In the genomic region with DNA sequence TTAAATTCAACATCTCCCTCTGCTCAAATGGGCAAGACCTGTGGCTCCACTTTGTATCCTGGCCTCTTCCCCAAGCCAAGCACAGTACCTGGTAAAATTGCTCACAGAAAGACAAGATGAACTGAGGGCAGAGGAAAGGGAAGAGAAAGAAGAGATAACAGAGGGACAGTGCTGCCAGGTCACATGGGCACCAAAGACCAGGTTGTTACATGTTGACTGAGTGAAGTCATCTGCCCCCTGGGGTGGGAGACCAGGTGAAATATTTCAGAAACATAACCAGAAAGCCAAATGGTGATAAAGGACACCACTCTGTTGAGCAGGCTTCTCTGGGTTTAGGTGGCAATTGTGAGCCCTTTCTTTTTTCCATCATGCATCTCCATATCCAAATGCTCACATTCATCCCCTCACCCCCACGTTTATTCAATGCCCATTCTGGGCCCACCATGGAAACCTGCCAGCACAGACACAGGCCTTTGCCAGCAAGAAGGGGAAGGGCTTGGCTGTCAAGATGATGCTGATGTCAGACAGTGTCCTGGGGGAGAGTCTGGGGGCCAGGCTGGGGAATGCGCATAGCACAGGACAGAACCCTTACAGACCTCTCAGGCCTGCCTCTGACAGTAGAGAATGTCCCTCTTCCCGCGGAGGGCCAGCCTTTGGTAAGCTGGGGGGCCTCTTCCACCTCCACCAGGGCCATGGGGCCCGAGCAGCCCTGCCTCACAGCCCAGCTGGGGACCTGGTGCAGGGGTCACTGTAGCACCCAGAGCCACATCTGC, we compare ENCODE assay signal across 21 cellular contexts.
"Had no signal": no experiment of that assay in that cellular context is flagged by ENCODE, and none has a peak within 500 bp of the region (broad histone marks: within the 10 kb centered on the region; RNA-seq: fewer than 3 reads in every experiment).

No MANE protein-coding gene starts in this region.

- H3K27ac Mint-ChIP-seq: activated CD4-positive, alpha-beta T cell treated with anti-CD3 and anti-CD28 coated beads, Interleukin-2, amount 10 ng/mL, durations not matched to agents 24 days and 14 days; activated naive CD8-positive, alpha-beta T cell; memory B cell; natural killer cell treated with Interleukin-12 subunit alpha and Interleukin-12 subunit beta and Interleukin-15 and Interleukin-18, amount 100 ng/mL, for 72 hours had no signal

- H3K4me1 ChIP-seq: upper lobe of left lung had no signal

- H3K36me3 ChIP-seq: ovary had no signal

- ATAC-seq: left colon; natural killer cell treated with Interleukin-12 subunit alpha and Interleukin-12 subunit beta and Interleukin-15 and Interleukin-18, amount 100 ng/mL, for 72 hours; stimulated activated naive CD8-positive, alpha-beta T cell treated with anti-CD3 and anti-CD28 coated beads, Interleukin-15, Interleukin-2, amounts not matched to agents 100 U/mL and 50 U/mL, for 24 hours had no signal

- H3K27me3 Mint-ChIP-seq: activated CD4-positive, alpha-beta T cell treated with anti-CD3 and anti-CD28 coated beads, Interleukin-2, amount 10 ng/mL, durations not matched to agents 24 days and 14 days; activated naive CD8-positive, alpha-beta T cell; memory B cell; natural killer cell treated with Interleukin-12 subunit alpha and Interleukin-12 subunit beta and Interleukin-15 and Interleukin-18, amount 100 ng/mL, for 72 hours had no signal

- H3K9me3 Mint-ChIP-seq: activated CD4-positive, alpha-beta T cell treated with anti-CD3 and anti-CD28 coated beads, Interleukin-2, amount 10 ng/mL, durations not matched to agents 24 days and 14 days; memory B cell; natural killer cell treated with Interleukin-12 subunit alpha and Interleukin-12 subunit beta and Interleukin-15 and Interleukin-18, amount 100 ng/mL, for 72 hours had no signal

- H3K27me3 ChIP-seq: brain microvascular endothelial cell, dorsolateral prefrontal cortex, heart left ventricle, ovary, suprapubic skin, upper lobe of left lung had no signal

- H3K27ac ChIP-seq: brain microvascular endothelial cell, heart left ventricle, ovary, suprapubic skin, upper lobe of left lung, VCaP had no signal

- DNase-seq: activated CD4-positive, alpha-beta T cell treated with anti-CD3 and anti-CD28 coated beads, Interleukin-2, amount 10 ng/mL, durations not matched to agents 24 days and 14 days; activated gamma-delta T cell; activated T-cell treated with anti-CD3 and anti-CD28 coated beads, Interleukin-2, amount 50 U/mL, for 48 hours; amygdala; brain microvascular endothelial cell; dorsolateral prefrontal cortex; foreskin melanocyte; heart left ventricle; left colon; ovary; stimulated activated CD4-positive, alpha-beta T cell treated with anti-CD3 and anti-CD28 coated beads, Interleukin-4, amount 100 ng/mL, for 1 hour; stimulated activated CD8-positive, alpha-beta memory T cell treated with anti-CD3 and anti-CD28 coated beads, Interleukin-4, amount 100 ng/mL, for 48 hours; stimulated activated naive CD8-positive, alpha-beta T cell treated with anti-CD3 and anti-CD28 coated beads, Interleukin-15, Interleukin-2, amounts not matched to agents 100 U/mL and 50 U/mL, for 24 hours; SW 1271; T-helper 9 cell; upper lobe of left lung had no signal

- H3K4me1 Mint-ChIP-seq: activated CD4-positive, alpha-beta T cell treated with anti-CD3 and anti-CD28 coated beads, Interleukin-2, amount 10 ng/mL, durations not matched to agents 24 days and 14 days had no signal

- H3K4me3 ChIP-seq: dorsolateral prefrontal cortex, heart left ventricle, ovary, suprapubic skin, upper lobe of left lung had no signal

- H3K9me3 ChIP-seq: heart left ventricle, ovary, suprapubic skin, upper lobe of left lung had no signal

- H3K4me3 Mint-ChIP-seq: activated CD4-positive, alpha-beta T cell treated with anti-CD3 and anti-CD28 coated beads, Interleukin-2, amount 10 ng/mL, durations not matched to agents 24 days and 14 days; activated naive CD8-positive, alpha-beta T cell; memory B cell; natural killer cell treated with Interleukin-12 subunit alpha and Interleukin-12 subunit beta and Interleukin-15 and Interleukin-18, amount 100 ng/mL, for 72 hours had no signal
